In genomic region chr4:86500527-86500926, GRCh38 we compare ENCODE assay signal across 23 cellular contexts.
A peak's percentile ranks its signal among the peaks of the same experiment; 100 is the strongest.
DNase-seq lines count a peak whose midpoint lies in the region; ATAC-seq and TF ChIP-seq lines count a peak whose summit lies in the region.
"Had no signal": no experiment of that assay in that cellular context is flagged by ENCODE, and none has a peak within 500 bp of the region (broad histone marks: within the 10 kb centered on the region; RNA-seq: fewer than 3 reads in every experiment).

No MANE protein-coding gene starts in this region.

- H3F3A ChIP-seq in GM23338 (replicated peaks; ENCODE audit: low read depth) = no peaks in the 10 kb centered on the region

- H3K4me3 Mint-ChIP-seq in GM23338 = no peak overlapping the region
- H3K4me3 Mint-ChIP-seq in activated CD4-positive, alpha-beta memory T cell treated with anti-CD3 and anti-CD28 coated beads for 36 hours = no peak overlapping the region
- H3K4me3 Mint-ChIP-seq: activated naive CD4-positive, alpha-beta T cell treated with anti-CD3 and anti-CD28 coated beads for 36 hours; T-helper 2 cell treated with Interferon-gamma antibody and Interleukin-4, amounts not matched to agents 5 μg/mL and 100 μg/mL, for 36 hours had no signal

- no peak overlapping the region for H3K4me3 ChIP-seq in AG10803 (ENCODE audit: low read length)
- no peak overlapping the region for H3K4me3 ChIP-seq in HEK293 (ENCODE audit: low read depth, low read length)
- H3K4me3 ChIP-seq in SK-N-MC = no peak overlapping the region
- H3K4me3 ChIP-seq in GM23338 = no peak overlapping the region
- H3K4me3 ChIP-seq: heart left ventricle, ovary, spleen, transverse colon had no signal

- H3K36me3 Mint-ChIP-seq in GM23338 (ENCODE audit: low read depth) = no peaks in the 10 kb centered on the region
- H3K36me3 Mint-ChIP-seq in activated CD4-positive, alpha-beta memory T cell treated with anti-CD3 and anti-CD28 coated beads for 36 hours = no peaks in the 10 kb centered on the region

- no peaks in the 10 kb centered on the region for H3K27me3 Mint-ChIP-seq in GM23338 (ENCODE audit: insufficient read depth, low read depth, poor library complexity)
- H3K27me3 Mint-ChIP-seq in activated CD4-positive, alpha-beta memory T cell treated with anti-CD3 and anti-CD28 coated beads for 36 hours = peaks cover 6% of the 10 kb centered on the region

- peak; percentile 16 for DNase-seq in AG10803 (ENCODE audit: low read depth)
- DNase-seq in SK-N-MC (ENCODE audit: low read depth, low spot score) = no peak
- peak; percentile 26 for DNase-seq in iris pigment epithelial cell (ENCODE audit: low read depth)
- no peak for DNase-seq in GM23338 (ENCODE audit: low spot score)
- DNase-seq in OCI-M1 (lab: John Stamatoyannopoulos, UW) = no peak
- no peak for DNase-seq in activated CD4-positive, alpha-beta memory T cell treated with anti-CD3 and anti-CD28 coated beads for 36 hours
- DNase-seq in activated naive CD4-positive, alpha-beta T cell treated with Interleukin-2 at 50 U/mL for 16 hours = no peak
- DNase-seq: activated CD4-positive, alpha-beta T cell treated with anti-CD3 and anti-CD28 coated beads, Interleukin-2, amount 50 U/mL, for 1 hour; activated naive CD4-positive, alpha-beta T cell treated with anti-CD3 and anti-CD28 coated beads for 36 hours; brain microvascular endothelial cell; heart left ventricle; Kasumi-1; kidney glomerular epithelial cell; NCI-H187 treated with DMSO at 0.1 percent for 48 hours; NCI-H524 treated with DMSO at 0.1 percent for 48 hours; ovary; spleen; stimulated activated CD4-positive, alpha-beta T cell treated with anti-CD3 and anti-CD28 coated beads, Interleukin-2, amount 100 ng/mL, for 48 hours; transverse colon had no signal

- no peaks in the 10 kb centered on the region for H3K9me2 ChIP-seq in GM23338 (ENCODE audit: insufficient read depth)

- CTCF ChIA-PET in HEK293 (lab: Yijun Ruan, JAX) = interaction anchor here (0.6 to 3.9 kb wide), 4 partner anchors 95 to 402 kb away, joined by 3 to 29 read pairs (median 16); partner anchors contain the start of genes C4orf36 and PTPN13
- CTCF ChIA-PET in activated CD4-positive, alpha-beta memory T cell treated with anti-CD3 and anti-CD28 coated beads for 36 hours (lab: Charles Lee) = interaction anchor here (0.6 to 3.6 kb wide), 8 partner anchors 11 to 985 kb away, joined by 3 to 23 read pairs (median 6); no protein-coding TSS in a partner anchor

- H3K4me2 ChIP-seq in GM23338 = no peak overlapping the region

- no peaks in the 10 kb centered on the region for H3K9me3 Mint-ChIP-seq in GM23338
- H3K9me3 Mint-ChIP-seq in activated CD4-positive, alpha-beta memory T cell treated with anti-CD3 and anti-CD28 coated beads for 36 hours = no peaks in the 10 kb centered on the region
- H3K9me3 Mint-ChIP-seq: activated naive CD4-positive, alpha-beta T cell treated with anti-CD3 and anti-CD28 coated beads for 36 hours; T-helper 2 cell treated with Interferon-gamma antibody and Interleukin-4, amounts not matched to agents 5 μg/mL and 100 μg/mL, for 36 hours had no signal

- no peaks in the 10 kb centered on the region for H4K20me1 ChIP-seq in GM23338 (replicated peaks; ENCODE audit: insufficient read depth)

- no peak overlapping the region for H3K27ac Mint-ChIP-seq in GM23338
- H3K27ac Mint-ChIP-seq in activated CD4-positive, alpha-beta memory T cell treated with anti-CD3 and anti-CD28 coated beads for 36 hours = no peak overlapping the region
- H3K27ac Mint-ChIP-seq: activated naive CD4-positive, alpha-beta T cell treated with anti-CD3 and anti-CD28 coated beads for 36 hours; T-helper 2 cell treated with Interferon-gamma antibody and Interleukin-4, amounts not matched to agents 5 μg/mL and 100 μg/mL, for 36 hours had no signal

- no peak overlapping the region for H3K27ac ChIP-seq in HEK293 (ENCODE audit: extremely low read depth, low read depth, low read length)
- peak overlapping the region; percentile 98 for H3K27ac ChIP-seq in SK-N-MC
- no peak overlapping the region for H3K27ac ChIP-seq in GM23338 (ENCODE audit: low read depth)
- H3K27ac ChIP-seq: brain microvascular endothelial cell, heart left ventricle, ovary, spleen, transverse colon had no signal

- no peaks in the 10 kb centered on the region for H3K36me3 ChIP-seq in HEK293 (ENCODE audit: control insufficient read depth in 2 of 2, insufficient read depth in 1 of 2, low read length in 2 of 2)
- H3K36me3 ChIP-seq in SK-N-MC (ENCODE audit: insufficient read depth, low read length) = no peaks in the 10 kb centered on the region; the same call in 1 of the 2 replicates
- H3K36me3 ChIP-seq in GM23338 (ENCODE audit: insufficient read depth) = no peaks in the 10 kb centered on the region
- H3K36me3 ChIP-seq: brain microvascular endothelial cell, heart left ventricle, ovary, spleen, transverse colon had no signal

- TF ChIP-seq CTCF in AG10803 (conservative IDR thresholded peaks at IDR 0.05; ENCODE audit: low read length) (no peak), HEK293 (tag by site-specific recombination; IDR thresholded peaks at IDR 0.05) (no peak), GM23338 (conservative IDR thresholded peaks at IDR 0.05; ENCODE audit: low read depth in 2 of 2) (no peak)

- H3K27me3 ChIP-seq in GM23338 (ENCODE audit: insufficient read depth) = no peaks in the 10 kb centered on the region
- H3K27me3 ChIP-seq: brain microvascular endothelial cell, ovary, spleen, transverse colon had no signal

- no peaks in the 10 kb centered on the region for H3K79me2 ChIP-seq in GM23338 (replicated peaks; ENCODE audit: insufficient read depth)

- no peaks in the 10 kb centered on the region for H3K9me3 ChIP-seq in HEK293 (ENCODE audit: control insufficient read depth, insufficient read depth, low read depth, low read length)
- no peaks in the 10 kb centered on the region for H3K9me3 ChIP-seq in SK-N-MC (ENCODE audit: low read depth, low read length)
- H3K9me3 ChIP-seq: heart left ventricle, ovary, spleen, transverse colon had no signal

- peak overlapping the region; percentile 58 for H3K9ac ChIP-seq in SK-N-MC (ENCODE audit: insufficient read length)

- POLR2A ChIA-PET in HEK293 (lab: Yijun Ruan, JAX) = no interaction called here
- POLR2A ChIA-PET in activated CD4-positive, alpha-beta memory T cell treated with anti-CD3 and anti-CD28 coated beads for 36 hours (lab: Charles Lee) = no interaction called here

- no peak overlapping the region for H2AFZ ChIP-seq in GM23338

- no peak for ATAC-seq in GM23338
- ATAC-seq: heart left ventricle, HepG2, SK-N-SH treated with all-trans-retinoic acid at 6 μM for 48 hours had no signal

- no peaks in the 10 kb centered on the region for H3K4me1 ChIP-seq in HEK293 (ENCODE audit: control insufficient read depth, insufficient read depth, low read length)
- H3K4me1 ChIP-seq in GM23338 (ENCODE audit: insufficient read depth) = no peaks in the 10 kb centered on the region; the same call in 1 of the 2 replicates

- H3K4me1 Mint-ChIP-seq in GM23338 = peaks cover 14% of the 10 kb centered on the region
- no peaks in the 10 kb centered on the region for H3K4me1 Mint-ChIP-seq in activated CD4-positive, alpha-beta memory T cell treated with anti-CD3 and anti-CD28 coated beads for 36 hours (ENCODE audit: low read depth)

- intact Hi-C loops in activated CD4-positive, alpha-beta memory T cell treated with anti-CD3 and anti-CD28 coated beads for 36 hours (cut with micrococcal nuclease) = no loop called here

TF ChIP-seq in HEK293, 187 proteins besides CTCF, POLR2A, EP300 and RAD21:
- no peak for TF ChIP-seq ZNF488 (tag by site-specific recombination; IDR thresholded peaks at IDR 0.05)
- TF ChIP-seq ZSCAN30 (tag by site-specific recombination; IDR thresholded peaks at IDR 0.05) = no peak
- peak; percentile 63 for TF ChIP-seq SP7 (tag by site-specific recombination; IDR thresholded peaks at IDR 0.05)
- no peak for TF ChIP-seq ZNF629 (tag by site-specific recombination; IDR thresholded peaks at IDR 0.05)
- TF ChIP-seq REPIN1 (tag by site-specific recombination; IDR thresholded peaks at IDR 0.05; ENCODE audit: low read depth) = no peak
- TF ChIP-seq ZNF366 (tag by site-specific recombination; conservative IDR thresholded peaks at IDR 0.05) = peak; percentile 43; the same call in 1 of the 2 replicates

TF ChIP-seq in GM23338, 12 proteins besides CTCF, POLR2A, EP300 and RAD21 (continues in another document):
- TF ChIP-seq EZH2phosphoT487 (IDR thresholded peaks at IDR 0.05; ENCODE audit: unreplicated experiment) (no peak), STAT1 (IDR thresholded peaks at IDR 0.05; ENCODE audit: unreplicated experiment) (no peak), NANOG (IDR thresholded peaks at IDR 0.05; ENCODE audit: borderline replicate concordance) (no peak), ETS1 (IDR thresholded peaks at IDR 0.05) (no peak), JUNB (IDR thresholded peaks at IDR 0.05; ENCODE audit: unreplicated experiment) (no peak), POLR2AphosphoS5 (IDR thresholded peaks at IDR 0.05; ENCODE audit: low read depth) (no peak), ZNF331 (CRISPR knock-in tag; IDR thresholded peaks at IDR 0.05; ENCODE audit: low read depth) (no peak), ZNF114 (CRISPR knock-in tag; IDR thresholded peaks at IDR 0.05) (no peak)

Comparison
In these comparisons a context has a peak if more than half of its experiments do, and no peak if none do; other contexts are left out.
1. DNase-seq: peak in AG10803 (single experiment) and iris pigment epithelial cell (single experiment); none in SK-N-MC (single experiment), GM23338 (single experiment), OCI-M1 (single experiment), activated CD4-positive, alpha-beta memory T cell treated with anti-CD3 and anti-CD28 coated beads for 36 hours (single experiment) and activated naive CD4-positive, alpha-beta T cell treated with Interleukin-2 at 50 U/mL for 16 hours (single experiment).